In the genomic region with DNA sequence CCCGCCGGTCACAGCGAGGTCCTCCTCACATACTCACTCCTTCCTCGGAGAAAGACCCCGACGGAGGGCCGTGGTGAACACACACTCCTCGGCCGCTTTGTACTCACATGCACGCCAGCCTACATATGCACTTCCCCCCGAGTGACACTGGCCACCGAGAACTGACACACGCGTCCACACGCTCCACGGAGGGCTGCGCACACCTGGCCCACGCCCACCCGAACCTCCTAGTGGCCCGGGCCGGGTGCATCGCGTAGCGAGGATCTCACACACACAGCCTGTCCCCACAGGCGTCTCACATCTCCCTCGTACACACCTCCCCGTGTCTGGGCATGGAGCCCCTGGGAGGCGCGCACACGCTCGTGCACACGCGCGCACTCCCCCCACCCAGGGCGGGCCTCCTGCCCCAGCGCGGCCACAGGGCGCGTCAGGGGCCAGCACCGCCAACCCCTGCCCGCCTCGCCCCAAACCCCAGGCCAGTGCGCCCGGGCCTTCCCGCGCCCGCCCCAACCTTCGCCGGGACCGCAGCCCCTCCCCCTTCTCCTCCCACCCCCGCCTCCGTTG, we compare ENCODE assay signal across 8 cellular contexts. TPM values are rescaled to one million over a fixed set of nuclear protein-coding genes. Genes with fewer than 3 reads are reported as not detected.
DNase-seq lines count a peak whose midpoint lies in the region; ATAC-seq, FAIRE-seq and TF ChIP-seq lines count a peak whose summit lies in the region.

No MANE protein-coding gene starts in this region.

- peak overlapping the region; percentile 33 for H3K27ac Mint-ChIP-seq in stimulated activated naive CD8-positive, alpha-beta T cell treated with anti-CD3 and anti-CD28 coated beads, Interleukin-15, Interleukin-2, amounts not matched to agents 100 ng/mL and 50 ng/mL, for 24 hours

- TF ChIP-seq RAD21 in GM12878 (IDR thresholded peaks at IDR 0.05; ENCODE audit: insufficient read depth, low read depth, low read length), result no peak

- in situ Hi-C loops in GM12878 (cut with MboI) (no loop called here), G401 (cut with HindIII; ENCODE audit: low sequenced_read_pairs) (no loop called here)

- RAD21 ChIA-PET in GM12878 (lab: Charles Lee; ENCODE audit: unreplicated experiment), result no interaction called here

- DNase-seq in GM12878 (ENCODE audit: low read depth, low spot score) (no peak), HEK293T (ENCODE audit: extremely low spot score) (no peak), G401 (ENCODE audit: low spot score) (no peak), SIG-M5 (lab: John Stamatoyannopoulos, UW) (no peak)

- H2AFZ ChIP-seq in GM12878 (ENCODE audit: control insufficient read depth, low read depth, low read length), result no peak overlapping the region; the same call in 1 of the 2 replicates

- peak overlapping the region; percentile 76 for H3K4me3 Mint-ChIP-seq in stimulated activated naive CD8-positive, alpha-beta T cell treated with anti-CD3 and anti-CD28 coated beads, Interleukin-15, Interleukin-2, amounts not matched to agents 100 ng/mL and 50 ng/mL, for 24 hours

- peaks cover 42% of the 10 kb centered on the region for H3K27me3 Mint-ChIP-seq in stimulated activated naive CD8-positive, alpha-beta T cell treated with anti-CD3 and anti-CD28 coated beads, Interleukin-15, Interleukin-2, amounts not matched to agents 100 ng/mL and 50 ng/mL, for 24 hours

- CTCF ChIA-PET in GM12878 (lab: Yijun Ruan, JAX) (no interaction called here), HEK293T (lab: Yijun Ruan, JAX) (no interaction called here)

- no peaks in the 10 kb centered on the region; a peak in 1 of 22 replicates for H4K20me1 ChIP-seq in BLaER1 treated with 17β-estradiol and CSF1 and Interleukin-3, amounts not matched to agents 10 nM and 100 nM
- no peaks in the 10 kb centered on the region for H4K20me1 ChIP-seq in GM12878 (ENCODE audit: control insufficient read depth, insufficient read depth)

- FAIRE-seq in GM12878 (lab: Jason Lieb, UNC), result no peak

- no peaks in the 10 kb centered on the region for H3K9me3 Mint-ChIP-seq in stimulated activated naive CD8-positive, alpha-beta T cell treated with anti-CD3 and anti-CD28 coated beads, Interleukin-15, Interleukin-2, amounts not matched to agents 100 ng/mL and 50 ng/mL, for 24 hours

- peaks cover 47 to 63% (median 57%) of the 10 kb centered on the region in 11 experiments for H3K27me3 ChIP-seq in BLaER1 treated with 17β-estradiol and CSF1 and Interleukin-3, amounts not matched to agents 10 nM and 100 nM
- H3K27me3 ChIP-seq in GM12878 (replicated peaks in 1 of 2; ENCODE audit: control insufficient read depth in 2 of 2, insufficient read depth in 2 of 2, low read length in 1 of 2), result peaks cover 5 to 24% of the 10 kb centered on the region in 2 experiments
- H3K27me3 ChIP-seq in layer of hippocampus (ENCODE audit: control insufficient read depth, insufficient read depth, low read length), result no peaks in the 10 kb centered on the region

- no peaks in the 10 kb centered on the region for H3K36me3 ChIP-seq in BLaER1 treated with 17β-estradiol and CSF1 and Interleukin-3, amounts not matched to agents 10 nM and 100 nM
- H3K36me3 ChIP-seq in GM12878 (ENCODE audit: control insufficient read depth in 2 of 2, insufficient read depth in 2 of 2, low read length in 1 of 2), result no peaks in the 10 kb centered on the region

- no peaks in the 10 kb centered on the region for H3K9me3 ChIP-seq in BLaER1 treated with 17β-estradiol and CSF1 and Interleukin-3, amounts not matched to agents 10 nM and 100 nM (replicated peaks in 1 of 11)
- no peaks in the 10 kb centered on the region for H3K9me3 ChIP-seq in GM12878 (replicated peaks; ENCODE audit: control insufficient read depth, insufficient read depth, low read length)

- H3K4me2 ChIP-seq in BLaER1 treated with 17β-estradiol and CSF1 and Interleukin-3, amounts not matched to agents 10 nM and 100 nM, result peak overlapping the region; percentile 79 to 98 (median 96)
- H3K4me2 ChIP-seq in GM12878 (ENCODE audit: control insufficient read depth, insufficient read depth), result peak overlapping the region; percentile 83

- H3K4me1 Mint-ChIP-seq in stimulated activated naive CD8-positive, alpha-beta T cell treated with anti-CD3 and anti-CD28 coated beads, Interleukin-15, Interleukin-2, amounts not matched to agents 100 ng/mL and 50 ng/mL, for 24 hours (ENCODE audit: low read depth), result peaks cover 7% of the 10 kb centered on the region

- ATAC-seq in HG03045 (IDR thresholded peaks at IDR 0.05; ENCODE audit: unreplicated experiment) (peak; percentile 28), GM12878 (no peak)

- WGBS in GM12878 (ENCODE audit: insufficient coverage, insufficient replicate concordance, low lambda C conversion rate, missing lambda C conversion rate), result 24% methylated on average over 47 of the region's 52 CpGs

- peak overlapping the region; percentile 54 to 73 (median 66) for H3K4me3 ChIP-seq in BLaER1 treated with 17β-estradiol and CSF1 and Interleukin-3, amounts not matched to agents 10 nM and 100 nM
- no peak overlapping the region for H3K4me3 ChIP-seq in GM12878

- TF ChIP-seq CTCF in GM12878 (IDR thresholded peaks at IDR 0.05 in 2 of 3, conservative IDR thresholded peaks at IDR 0.05 in 1 of 3; ENCODE audit: control insufficient read depth in 2 of 3, extremely low read depth in 1 of 3, insufficient read depth in 1 of 3, low read depth in 3 of 3, low read length in 3 of 3), result no peak

- H3K27ac ChIP-seq in BLaER1 treated with 17β-estradiol and CSF1 and Interleukin-3, amounts not matched to agents 10 nM and 100 nM, result peak overlapping the region in 2 of 11 experiments; percentile 19 to 23; a peak in 1 of 22 replicates
- H3K27ac ChIP-seq in GM12878 (ENCODE audit: control insufficient read depth, insufficient read depth) (no peak overlapping the region), layer of hippocampus (ENCODE audit: low read depth, low read length) (peak overlapping the region; percentile 77)

- no TSS peak for BruUV-seq in GM12878 (replicated peaks; lab: Mats Ljungman, UMichigan)

- SMC1A ChIA-PET in GM12878 (lab: Charles Lee; ENCODE audit: uncharacterized antibody, unreplicated experiment), result no interaction called here

- POLR2A ChIA-PET in GM12878 (lab: Charles Lee) (no interaction called here), HEK293T (lab: Yijun Ruan, JAX) (no interaction called here)

- no peak for TF ChIP-seq EP300 in GM12878 (IDR thresholded peaks at IDR 0.05; ENCODE audit: borderline replicate concordance in 1 of 2, control insufficient read depth in 1 of 2, low read depth in 2 of 2, low read length in 2 of 2)

- no peaks in the 10 kb centered on the region for H3K36me3 Mint-ChIP-seq in stimulated activated naive CD8-positive, alpha-beta T cell treated with anti-CD3 and anti-CD28 coated beads, Interleukin-15, Interleukin-2, amounts not matched to agents 100 ng/mL and 50 ng/mL, for 24 hours (ENCODE audit: low read depth)

- peaks cover 4 to 17% (median 15%) of the 10 kb centered on the region in 10 experiments; a peak in 15 of 20 replicates for H3K4me1 ChIP-seq in BLaER1 treated with 17β-estradiol and CSF1 and Interleukin-3, amounts not matched to agents 10 nM and 100 nM
- no peaks in the 10 kb centered on the region for H3K4me1 ChIP-seq in GM12878 (ENCODE audit: control insufficient read depth, insufficient read depth, low read length)

- H3K9ac ChIP-seq in BLaER1 treated with 17β-estradiol and CSF1 and Interleukin-3, amounts not matched to agents 10 nM and 100 nM, result peak overlapping the region; percentile 40 to 71 (median 65); a peak in 19 of 22 replicates
- no peak overlapping the region for H3K9ac ChIP-seq in GM12878 (ENCODE audit: control insufficient read depth, insufficient read depth, low read length)

- intact Hi-C loops in GM12878 (cut with micrococcal nuclease; ENCODE audit: unreplicated experiment), result no loop called here

- TF ChIP-seq POLR2A in GM12878 (IDR thresholded peaks at IDR 0.05; ENCODE audit: low read depth, low read length), result no peak

- H3K79me2 ChIP-seq in GM12878 (ENCODE audit: control insufficient read depth, insufficient read depth, low read length), result no peaks in the 10 kb centered on the region

TF ChIP-seq in GM12878, 131 proteins besides CTCF, POLR2A, EP300 and RAD21 (continues in another document):
- TF ChIP-seq NR2C1 (IDR thresholded peaks at IDR 0.05) (no peak), CEBPB (IDR thresholded peaks at IDR 0.05; ENCODE audit: borderline replicate concordance in 1 of 2, low read depth in 2 of 2, low read length in 2 of 2) (no peak)

TF ChIP-seq in HEK293T, 16 proteins besides CTCF, POLR2A, EP300 and RAD21 (continues in another document):
- TF ChIP-seq SUZ12 (IDR thresholded peaks at IDR 0.05), result no peak
- no peak for TF ChIP-seq NFRKB (IDR thresholded peaks at IDR 0.05)
- TF ChIP-seq FOXK2 (IDR thresholded peaks at IDR 0.05), result no peak
- TF ChIP-seq L3MBTL2 (conservative IDR thresholded peaks at IDR 0.05), result no peak
- no peak for TF ChIP-seq ELF4 (IDR thresholded peaks at IDR 0.05)
- TF ChIP-seq ARNT (IDR thresholded peaks at IDR 0.05), result no peak
- TF ChIP-seq TARDBP (IDR thresholded peaks at IDR 0.05), result no peak
- TF ChIP-seq ZNF384 (IDR thresholded peaks at IDR 0.05), result no peak
- TF ChIP-seq CTBP1 (IDR thresholded peaks at IDR 0.05; ENCODE audit: borderline replicate concordance), result no peak
- TF ChIP-seq FOXA1 (IDR thresholded peaks at IDR 0.05), result no peak

RNA-seq across cellular contexts. Expression of gene C3orf70, which starts 0.4 kb away (rescaled TPM):
- total RNA-seq in GM12878 (2013; cell fraction: nucleolus; rRNA removed), result not detected in 2 replicates
- total RNA-seq in GM12878 (2014; rRNA removed) (not detected in 2 replicates), GM12878 (2014; rRNA removed; fragmentation: Illumina TruSeq; extraction: Trizol) (0.04 TPM in 1 of 2 replicates, not detected in the other), GM12878 (2021) (0.05 TPM in 1 of 2 replicates, not detected in the other)
- polyA plus RNA-seq in GM12878 (2011; ENCODE audit: low read depth), result 0.07 TPM
- polyA plus RNA-seq in GM12878 (2011; rRNA removed) (not detected in 2 replicates), GM12878 (2014; fragmentation: Illumina TruSeq; extraction: Trizol) (0.03 TPM in 1 of 2 replicates, not detected in the other), GM12878 (2014; fragmentation: Nextera tagmentation; extraction: Ambion mirVana) (not detected), GM12878 (2014; rRNA removed) (0.03 TPM in 1 of 2 replicates, not detected in the other), GM12878 (2016; fragmentation: Nextera tagmentation; extraction: Ambion mirVana) (not detected)
- not detected in 2 replicates for polyA plus RNA-seq in GM12878 (2011; cell fraction: cytosol; rRNA removed)
- not detected in 2 replicates for polyA plus RNA-seq in GM12878 (2011; cell fraction: nucleus; rRNA removed)
- polyA plus RNA-seq in GM12878 (2012), result 0.03 and 0.10 TPM in 2 replicates
- not detected in 2 replicates for polyA minus RNA-seq in GM12878 (2011; rRNA and poly(A)+ RNA removed)
- not detected in 2 replicates for polyA minus RNA-seq in GM12878 (2011; cell fraction: cytosol; rRNA and poly(A)+ RNA removed)
- not detected in 2 replicates for polyA minus RNA-seq in GM12878 (2011; cell fraction: nucleus; rRNA and poly(A)+ RNA removed)
- total RNA-seq in G401 (2014; rRNA removed; shearing (Covaris generic)), result 0.06 TPM in 1 of 2 replicates, not detected in the other
